2 cellular contexts compared by ENCODE assay signal in genomic region chr1:187212377-187212776, GRCh38.
"Had no signal": no experiment of that assay in that cellular context is flagged by ENCODE, and none has a peak within 500 bp of the region (broad histone marks: within the 10 kb centered on the region; RNA-seq: fewer than 3 reads in every experiment).

No MANE protein-coding gene starts in this region.

- DNase-seq: GDM1 had no signal

- H3K4me3 ChIP-seq: GM12878 had no signal

- ATAC-seq: GM12878 had no signal
